Comparison of ENCODE assay signal across 14 cellular contexts in genomic region chrX:115297189-115297588, GRCh38. TPM values are rescaled to one million over a fixed set of nuclear protein-coding genes. Genes with fewer than 3 reads are reported as not detected.
DNase-seq lines count a peak whose midpoint lies in the region; ATAC-seq and TF ChIP-seq lines count a peak whose summit lies in the region.
"Had no signal": no experiment of that assay in that cellular context is flagged by ENCODE, and none has a peak within 500 bp of the region (broad histone marks: within the 10 kb centered on the region; RNA-seq: fewer than 3 reads in every experiment).

No MANE protein-coding gene starts in this region.

- peak; percentile 20 for DNase-seq in M059J (ENCODE audit: low read depth)
- peak; percentile 1 for DNase-seq in choroid plexus epithelial cell (ENCODE audit: low read depth)
- peak; percentile 4 for DNase-seq in kidney glomerular epithelial cell (lab: John Stamatoyannopoulos, UW)
- no peak for DNase-seq in HK-2 (ENCODE audit: unreplicated experiment)
- DNase-seq: C1 segment of cervical spinal cord; CD4-positive, alpha-beta memory T cell; DMS79; GOT3 had no signal

- ATAC-seq in GM18519 (IDR thresholded peaks at IDR 0.05; ENCODE audit: low FRiP score, unreplicated experiment) = no peak
- ATAC-seq in HG02938 (IDR thresholded peaks at IDR 0.05; ENCODE audit: unreplicated experiment) = no peak
- no peak for ATAC-seq in HG03039 (IDR thresholded peaks at IDR 0.05; ENCODE audit: unreplicated experiment)

- no peak overlapping the region for H3K4me3 ChIP-seq in choroid plexus epithelial cell (ENCODE audit: low read depth, low read length)
- H3K4me3 ChIP-seq: HAP-1 had no signal

- TF ChIP-seq CTCF in choroid plexus epithelial cell (conservative IDR thresholded peaks at IDR 0.05; ENCODE audit: low read depth, low read length) = no peak

RNA-seq across cellular contexts. Expression of gene LUZP4, which starts 7.7 kb away (rescaled TPM):
- total RNA-seq in M059J (2014; rRNA removed; shearing (Covaris generic)) = not detected in 2 replicates
- total RNA-seq: A172; B cell; CD4-positive, alpha-beta memory T cell had no signal
